ENCODE assay signal across 9 cellular contexts in the genomic region with DNA sequence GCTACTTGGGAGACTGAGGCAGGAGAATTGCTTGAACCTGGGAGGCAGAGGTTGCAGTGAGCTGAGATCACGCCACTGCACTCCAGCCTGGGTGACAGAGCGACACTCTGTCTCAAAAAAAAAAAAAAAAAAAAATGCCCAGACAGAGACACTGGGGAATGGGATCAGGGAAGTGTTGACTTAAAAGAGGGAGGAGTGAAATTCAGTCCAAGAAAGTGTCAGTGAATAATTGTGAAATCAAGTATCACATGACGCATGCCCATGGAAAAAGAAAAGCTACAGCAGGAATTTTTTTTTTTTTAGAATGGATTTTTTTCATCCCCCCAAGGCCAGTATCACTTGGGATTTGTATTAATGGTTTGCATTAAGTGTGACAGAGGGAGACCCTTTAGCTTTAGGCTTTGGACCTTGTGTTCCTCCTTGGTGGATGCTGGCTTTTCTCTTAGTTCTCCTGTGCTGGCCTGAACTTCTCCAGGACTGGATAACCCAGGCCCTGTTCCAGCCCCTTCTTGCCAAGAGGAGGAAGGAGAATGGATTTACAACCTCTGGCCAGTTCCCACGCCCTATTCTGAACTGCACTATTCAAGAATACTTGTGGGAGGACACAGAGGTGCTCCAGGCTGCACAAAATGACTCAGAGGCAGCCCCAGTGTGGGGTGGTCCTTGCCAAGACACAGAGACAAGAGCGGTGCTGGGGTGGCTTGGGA. TPM values are rescaled to one million over a fixed set of nuclear protein-coding genes. Genes with fewer than 3 reads are reported as not detected.
DNase-seq lines count a peak whose midpoint lies in the region; ATAC-seq and TF ChIP-seq lines count a peak whose summit lies in the region.
"Had no signal": no experiment of that assay in that cellular context is flagged by ENCODE, and none has a peak within 500 bp of the region (broad histone marks: within the 10 kb centered on the region; RNA-seq: fewer than 3 reads in every experiment).

No MANE protein-coding gene starts in this region.

- no peaks in the 10 kb centered on the region for H3K36me3 ChIP-seq in esophagus (ENCODE audit: control insufficient read depth in 2 of 2, insufficient read depth in 2 of 2, low read length in 1 of 2)
- no peaks in the 10 kb centered on the region for H3K36me3 ChIP-seq in lung (ENCODE audit: control insufficient read depth in 2 of 2, insufficient read depth in 2 of 2, low read length in 2 of 2)
- H3K36me3 ChIP-seq in thyroid gland: no peaks in the 10 kb centered on the region

- TF ChIP-seq CTCF in lung (IDR thresholded peaks at IDR 0.05; ENCODE audit: control extremely low read depth, extremely low read depth) (no peak), thyroid gland (IDR thresholded peaks at IDR 0.05) (no peak)

- H3K9me3 ChIP-seq in esophagus (ENCODE audit: control insufficient read depth in 2 of 2, insufficient read depth in 1 of 2, low read depth in 1 of 2, low read length in 1 of 2) (no peaks in the 10 kb centered on the region), lung (ENCODE audit: control insufficient read depth in 2 of 2, insufficient read depth in 1 of 2, low read length in 1 of 2) (no peaks in the 10 kb centered on the region), thyroid gland (no peaks in the 10 kb centered on the region)

- ATAC-seq in lung (ENCODE audit: insufficient read depth, low FRiP score) (peak; percentile 68), HG02885 (IDR thresholded peaks at IDR 0.05; ENCODE audit: poor library complexity, unreplicated experiment) (no peak)

- intact Hi-C loops in thyroid gland (cut with DNase I): no loop called here

- H3K27me3 ChIP-seq in esophagus (ENCODE audit: control insufficient read depth in 1 of 2, insufficient read depth in 2 of 2, low read length in 2 of 2) (no peaks in the 10 kb centered on the region), lung (ENCODE audit: control insufficient read depth, insufficient read depth) (no peaks in the 10 kb centered on the region), thyroid gland (no peaks in the 10 kb centered on the region)

- no peaks in the 10 kb centered on the region for H3K4me1 ChIP-seq in esophagus (ENCODE audit: control insufficient read depth in 2 of 2, insufficient read depth in 2 of 2, low read length in 1 of 2)
- H3K4me1 ChIP-seq in lung (ENCODE audit: control insufficient read depth in 2 of 2, insufficient read depth in 2 of 2, low read length in 2 of 2): no peaks in the 10 kb centered on the region
- H3K4me1 ChIP-seq in thyroid gland: peaks cover 11 to 16% of the 10 kb centered on the region in 2 donors

- TF ChIP-seq POLR2A in thyroid gland (IDR thresholded peaks at IDR 0.05): no peak

- peak; percentile 58 for DNase-seq in M059J (ENCODE audit: low read depth)
- peak; percentile 73 for DNase-seq in lung (ENCODE audit: low spot score)
- peak; percentile 27 to 52 for DNase-seq in thyroid gland
- DNase-seq in cerebellar cortex (ENCODE audit: low spot score): no peak
- DNase-seq in NCI-H345 (lab: John Stamatoyannopoulos, UW): no peak
- no peak for DNase-seq in cerebellum (ENCODE audit: low spot score)
- DNase-seq: stimulated activated CD4-positive, alpha-beta T cell treated with anti-CD3 and anti-CD28 coated beads, Interleukin-4, amount 100 ng/mL, for 4 hours had no signal

- WGBS in esophagus, 2 donors: 31 to 37% methylated on average over 3 to 5 of the region's 5 CpGs
- WGBS in lung, 2 donors: 53 to 77% methylated on average over 4 to 5 of the region's 5 CpGs
- WGBS in thyroid gland, 2 donors: 68 to 73% methylated on average over 5 of the region's 5 CpGs

- H3K27ac ChIP-seq in esophagus (ENCODE audit: low read depth in 2 of 2, low read length in 1 of 2) (peak overlapping the region; percentile 94), lung (ENCODE audit: low read depth in 1 of 2, low read length in 1 of 2) (peak overlapping the region; percentile 80 to 89), thyroid gland (peak overlapping the region in 2 of 3 donors; percentile 34 to 55)

- H3K4me3 ChIP-seq in esophagus (ENCODE audit: low read depth in 1 of 2, low read length in 2 of 2) (no peak overlapping the region), lung (no peak overlapping the region), thyroid gland (replicated peaks in 1 of 3) (no peak overlapping the region)

RNA-seq across cellular contexts. Expression of gene ZNF774, which starts 36.7 kb away (rescaled TPM):
- 1.6 and 1.7 TPM in 2 replicates for total RNA-seq in M059J (2014; rRNA removed; shearing (Covaris generic))
- 1 to 10 TPM in 1 of 2 donors, under 1 TPM in 1; 0.80 to 1.5 TPM for polyA plus RNA-seq in esophagus
- total RNA-seq in lung: 1 to 10 TPM; 2.5 to 4.9 TPM
- polyA plus RNA-seq in lung: 1 to 10 TPM; 1.6 to 1.9 TPM
- total RNA-seq in thyroid gland: 10 to 100 TPM in 1 of 4 donors, 1 to 10 TPM in 3; 3.6 to 13.1 (median 5.5) TPM
- total RNA-seq in cerebellum: 6.1 TPM

RNA-seq across cellular contexts. Expression of gene NGRN, which starts 50.0 kb away (rescaled TPM):
- total RNA-seq in M059J (2014; rRNA removed; shearing (Covaris generic)): 101 and 125 TPM in 2 replicates
- polyA plus RNA-seq in esophagus: 10 to 100 TPM; 25.7 to 36.6 TPM
- total RNA-seq in lung: 10 to 100 TPM; 85.2 to 89.2 TPM
- 10 to 100 TPM; 55.2 to 57.3 TPM for polyA plus RNA-seq in lung
- 100 to 1,000 TPM in 1 of 4 donors, 10 to 100 TPM in 3; 80.7 to 159 (median 96.4) TPM for total RNA-seq in thyroid gland
- total RNA-seq in cerebellum: 121 TPM

Comparison
In these comparisons a context has a peak if more than half of its experiments do, and no peak if none do; other contexts are left out.
1. DNase-seq: peak in M059J (single experiment), lung (single experiment) and thyroid gland (2 of 2); none in cerebellar cortex (single experiment), NCI-H345 (single experiment) and cerebellum (single experiment).
2. Peak in every context shown above with its lines, with median percentiles within 50 percentile points of each other: H3K27ac ChIP-seq.